8 cellular contexts compared by ENCODE assay signal in the genomic region with DNA sequence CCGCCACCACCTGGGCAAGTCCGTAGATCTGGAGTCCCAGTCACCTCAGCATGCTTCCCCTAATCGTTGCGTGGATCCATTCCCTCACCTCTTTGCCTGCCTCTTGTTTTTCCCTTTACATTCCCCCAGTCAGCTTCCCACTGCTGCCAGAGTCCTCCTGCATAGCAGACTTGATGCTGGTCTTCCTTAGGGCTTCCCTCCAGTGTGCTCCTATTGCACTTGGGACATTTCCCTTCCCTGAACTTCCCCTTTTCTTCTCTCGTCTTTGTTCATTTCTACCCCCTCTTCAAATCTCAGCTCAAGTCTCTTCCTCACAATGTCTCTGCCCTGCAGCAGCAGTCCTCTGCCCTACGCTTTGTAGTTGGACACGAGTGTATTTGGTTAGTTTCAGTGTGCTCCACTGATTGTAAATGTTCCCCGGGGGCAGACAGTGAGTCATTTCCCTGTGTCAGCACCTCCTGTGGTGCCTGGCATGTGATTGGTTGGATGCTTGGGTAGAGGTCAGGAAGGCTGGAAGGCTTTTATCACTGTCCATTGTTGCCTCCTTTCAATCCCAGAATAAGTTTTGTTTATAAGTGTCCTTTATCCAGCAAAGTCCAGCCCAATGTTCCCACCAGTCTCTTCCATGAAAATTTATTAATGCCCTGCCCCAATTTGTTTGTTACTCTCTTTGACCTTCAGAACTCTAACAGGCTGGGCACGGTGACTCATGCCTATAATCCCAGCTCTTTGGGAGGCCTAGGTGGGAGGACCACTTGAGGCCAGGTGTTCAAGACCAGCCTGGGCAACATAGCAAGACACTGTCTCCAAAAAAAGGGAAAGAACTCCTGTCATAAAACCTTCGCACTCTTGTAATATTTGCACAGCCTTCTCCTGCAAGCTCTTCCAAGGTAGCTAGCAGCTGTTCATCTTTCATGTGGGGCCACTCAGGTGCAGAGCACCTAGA. TPM values are rescaled to one million over a fixed set of nuclear protein-coding genes. Genes with fewer than 3 reads are reported as not detected.
DNase-seq lines count a peak whose midpoint lies in the region; ATAC-seq and TF ChIP-seq lines count a peak whose summit lies in the region.
"Had no signal": no experiment of that assay in that cellular context is flagged by ENCODE, and none has a peak within 500 bp of the region (broad histone marks: within the 10 kb centered on the region; RNA-seq: fewer than 3 reads in every experiment).

No MANE protein-coding gene starts in this region.

- TF ChIP-seq CTCF in adrenal gland (IDR thresholded peaks at IDR 0.05) (no peak), GM13977 (IDR thresholded peaks at IDR 0.05; ENCODE audit: extremely low read depth, insufficient read depth, missing control alignments) (no peak)

- H3K4me1 ChIP-seq in adrenal gland (replicated peaks in 1 of 2): peaks cover 0 to 8% of the 10 kb centered on the region in 2 donors

- TF ChIP-seq POLR2A in adrenal gland (IDR thresholded peaks at IDR 0.05): peak in 1 of 2 donors; percentile 25

- intact Hi-C loops in adrenal gland (cut with DNase I): no loop called here

- WGBS in adrenal gland, 4 donors: 54 to 59% (median 58%) methylated on average over 10 of the region's 10 CpGs

- peak overlapping the region in 3 of 5 donors; percentile 1 to 69 (median 56) for H3K27ac ChIP-seq in adrenal gland

- DNase-seq in HPDE6-E6E7 (ENCODE audit: extremely low spot score) (peak; percentile 28), adrenal gland (peak; percentile 43 to 83 (median 77)), left lobe of liver (ENCODE audit: low spot score) (no peak), DMS114 treated with DMSO at 0.1 percent for 48 hours (lab: John Stamatoyannopoulos, UW; ENCODE audit: unreplicated experiment) (no peak), GM13977 (ENCODE audit: low spot score) (no peak)

- H3K4me3 ChIP-seq in adrenal gland: no peak overlapping the region

- no peaks in the 10 kb centered on the region for H3K27me3 ChIP-seq in adrenal gland

- H3K36me3 ChIP-seq in adrenal gland (replicated peaks in 1 of 2): peaks cover 0 to 20% of the 10 kb centered on the region in 2 donors

- in situ Hi-C loops in GM13977 (cut with MboI; ENCODE audit: low pct_unique_long_range_greater_than_20kb, low sequenced_read_pairs, unreplicated experiment): no loop called here

- ATAC-seq in GM18907 (IDR thresholded peaks at IDR 0.05; ENCODE audit: unreplicated experiment): peak; percentile 50
- ATAC-seq in left lobe of liver: peak; percentile 78
- ATAC-seq in GM19455 (IDR thresholded peaks at IDR 0.05; ENCODE audit: unreplicated experiment): no peak

- no peaks in the 10 kb centered on the region for H3K9me3 ChIP-seq in adrenal gland (replicated peaks in 1 of 3)

RNA-seq across cellular contexts. Expression of a gene that starts 38.3 kb away (rescaled TPM):
- total RNA-seq in adrenal gland (10 to 100 TPM; 18.6 to 34.9 (median 27.5) TPM), left lobe of liver (11.6 TPM)
- 10 to 100 TPM; 12.4 to 42.0 (median 15.0) TPM for polyA plus RNA-seq in adrenal gland

RNA-seq across cellular contexts. Expression of a gene that starts 54.0 kb away (rescaled TPM):
- 10 to 100 TPM in 2 of 8 donors, 1 to 10 TPM in 6; 3.8 to 13.3 (median 7.7) TPM for total RNA-seq in adrenal gland
- 1 to 10 TPM in 2 of 3 donors, under 1 TPM in 1; 0.75 to 9.4 (median 7.9) TPM for polyA plus RNA-seq in adrenal gland
- total RNA-seq in left lobe of liver: 4.9 TPM
- total RNA-seq: T-helper 2 cell treated with Interferon-gamma antibody and Interleukin-4, amounts not matched to agents 100 ng/mL and 5 ng/mL, for 36 hours had no signal

Comparison
In these comparisons a context has a peak if more than half of its experiments do, and no peak if none do; other contexts are left out.
1. DNase-seq: peak in HPDE6-E6E7 (single experiment) and adrenal gland (7 of 7); none in left lobe of liver (single experiment), DMS114 treated with DMSO at 0.1 percent for 48 hours (single experiment) and GM13977 (single experiment).